ENCODE assay signal across 20 cellular contexts in genomic region chr4:74190332-74190731, GRCh38.
"Had no signal": no experiment of that assay in that cellular context is flagged by ENCODE, and none has a peak within 500 bp of the region (broad histone marks: within the 10 kb centered on the region; RNA-seq: fewer than 3 reads in every experiment).

No MANE protein-coding gene starts in this region.

- H3K9me3 ChIP-seq: body of pancreas had no signal

- H3K4me3 ChIP-seq: body of pancreas, PC-9 had no signal

- H3K4me1 ChIP-seq: body of pancreas had no signal

- DNase-seq: activated CD4-positive, alpha-beta T cell treated with anti-CD3 and anti-CD28 coated beads for 48 hours; activated CD4-positive, alpha-beta T cell treated with anti-CD3 and anti-CD28 coated beads, Interleukin-2, amount 50 U/mL, for 4 hours; activated CD4-positive, CD25-positive, alpha-beta regulatory T cell treated with anti-CD3 and anti-CD28 coated beads, Interleukin-2, amount 50 U/mL, for 72 hours; activated CD8-positive, alpha-beta memory T cell treated with anti-CD3 and anti-CD28 coated beads, Interleukin-2, amount 50 U/mL, for 48 hours; activated CD8-positive, alpha-beta T cell treated with anti-CD3 and anti-CD28 coated beads, Interleukin-2, amount 10 ng/mL, durations not matched to agents 7 days and 5 days; activated naive CD4-positive, alpha-beta T cell treated with anti-CD3 and anti-CD28 coated beads, Interleukin-2, amount 50 U/mL, for 16 hours; activated naive CD8-positive, alpha-beta T cell treated with anti-CD3 and anti-CD28 coated beads, Interleukin-2, amount 10 ng/mL, durations not matched to agents 7 days and 5 days; activated T-cell treated with anti-CD3 and anti-CD28 coated beads, Interleukin-2, amount 50 U/mL, for 1 hour; aorta; body of pancreas; central memory CD4-positive, alpha-beta T cell; NCI-H1105 treated with DMSO at 0.1 percent for 48 hours; NCI-H1436 treated with DMSO at 0.1 percent for 48 hours; NCI-H187 treated with DMSO at 0.1 percent for 48 hours; NCI-H2081 treated with DMSO at 0.1 percent for 48 hours; NCI-H446 treated with DMSO at 0.1 percent for 48 hours; NCI-H526; PC-9; SHP77 treated with DMSO at 0.1 percent for 48 hours had no signal

- H3K27me3 ChIP-seq: body of pancreas had no signal

- H2AFZ ChIP-seq: PC-9 had no signal

- H3K4me2 ChIP-seq: PC-9 had no signal

- H3K27ac ChIP-seq: body of pancreas, PC-9 had no signal

- ATAC-seq: activated CD8-positive, alpha-beta T cell treated with anti-CD3 and anti-CD28 coated beads, Interleukin-2, amount 10 ng/mL, durations not matched to agents 7 days and 5 days; WTC11 had no signal
